In the genomic region with DNA sequence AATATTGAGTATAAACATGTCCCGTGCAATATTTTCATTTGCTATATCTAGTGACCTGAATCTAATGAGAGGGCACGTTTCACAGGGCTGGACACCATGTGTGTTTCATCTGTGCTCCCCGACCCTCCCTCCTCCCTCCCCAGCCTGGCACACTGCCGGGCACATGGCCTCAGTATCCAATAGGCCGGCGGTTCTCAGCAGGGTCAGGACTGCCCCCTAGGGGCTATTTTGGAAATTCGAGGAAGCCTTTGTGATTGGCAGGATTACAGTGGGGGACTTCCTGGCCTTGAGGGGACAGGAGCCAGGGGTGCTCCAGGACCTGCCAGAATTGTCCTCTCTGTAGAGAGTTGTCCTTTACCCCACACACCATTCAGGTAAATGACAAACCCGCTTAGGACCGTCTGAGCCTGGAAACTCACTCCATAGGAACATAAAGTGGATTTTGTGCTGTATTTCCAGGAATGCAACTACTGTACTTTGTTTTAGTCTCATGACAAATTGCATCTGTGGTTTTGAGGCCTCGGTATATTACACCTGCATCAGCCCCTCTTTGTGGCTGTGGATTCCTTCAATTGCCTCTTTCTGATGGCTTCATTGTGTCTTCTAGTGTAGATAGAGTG, we compare ENCODE assay signal across 9 cellular contexts.
DNase-seq lines count a peak whose midpoint lies in the region; ATAC-seq, FAIRE-seq and TF ChIP-seq lines count a peak whose summit lies in the region.
"Had no signal": no experiment of that assay in that cellular context is flagged by ENCODE, and none has a peak within 500 bp of the region (broad histone marks: within the 10 kb centered on the region; RNA-seq: fewer than 3 reads in every experiment).

No MANE protein-coding gene starts in this region.

- H3K4me2 ChIP-seq in mesendoderm (ENCODE audit: low read length) = no peak overlapping the region

- H3K79me2 ChIP-seq in mesendoderm (ENCODE audit: control insufficient read depth, insufficient read depth, low read length) = no peaks in the 10 kb centered on the region

- TF ChIP-seq CTCF in GM12875 (IDR thresholded peaks at IDR 0.05; ENCODE audit: borderline replicate concordance, insufficient read depth, low read depth, low read length) (peak; percentile 67), bronchial epithelial cell (IDR thresholded peaks at IDR 0.05; ENCODE audit: insufficient read depth, low read length, severe bottlenecking) (peak; percentile 53)

- no peak overlapping the region for H2BK15ac ChIP-seq in mesendoderm (replicated peaks; ENCODE audit: low read depth)

- no peak for ATAC-seq in GM21737 (IDR thresholded peaks at IDR 0.05; ENCODE audit: unreplicated experiment)

- FAIRE-seq in bronchial epithelial cell (lab: Jason Lieb, UNC) = peak; percentile 72

- H2BK120ac ChIP-seq in mesendoderm (ENCODE audit: low read depth, low read length) = no peak overlapping the region

- no peak overlapping the region for H4K8ac ChIP-seq in mesendoderm (ENCODE audit: low read depth, low read length)

- in situ Hi-C loops in ACHN (cut with HindIII; ENCODE audit: low pct_ligation_motif_present, low pct_unique_long_range_greater_than_20kb, low sequenced_read_pairs) = no loop called here

- H2BK5ac ChIP-seq in mesendoderm (ENCODE audit: low read length) = no peak overlapping the region

- H3K27me3 ChIP-seq in bronchial epithelial cell (ENCODE audit: control insufficient read depth, insufficient read depth, low read length) (no peaks in the 10 kb centered on the region), mesendoderm (ENCODE audit: insufficient read depth, low read length, poor library complexity) (no peaks in the 10 kb centered on the region)

- H2AK5ac ChIP-seq in mesendoderm (ENCODE audit: low read length) = no peak overlapping the region

- H3K56ac ChIP-seq in mesendoderm (ENCODE audit: low read length) = no peak overlapping the region

- no peak overlapping the region for H3K9ac ChIP-seq in mesendoderm (ENCODE audit: low read length)

- H3K4me3 ChIP-seq in GM12875 (ENCODE audit: low read depth, low read length) = no peak overlapping the region
- no peak overlapping the region for H3K4me3 ChIP-seq in bronchial epithelial cell (ENCODE audit: low read depth, low read length)
- no peak overlapping the region for H3K4me3 ChIP-seq in mesendoderm (ENCODE audit: low read length)
- H3K4me3 ChIP-seq: HAP-1 had no signal

- DNase-seq in ACHN (peak; percentile 59), NCI-H524 (lab: John Stamatoyannopoulos, UW) (peak; percentile 30 to 59), bronchial epithelial cell (ENCODE audit: low read depth) (peak; percentile 15), mesendoderm (peak; percentile 42), OCI-M2 (lab: John Stamatoyannopoulos, UW; ENCODE audit: unreplicated experiment) (no peak), NCI-H510A (lab: John Stamatoyannopoulos, UW) (no peak)

- H3K4ac ChIP-seq in mesendoderm (ENCODE audit: low read depth, low read length) = no peak overlapping the region

- no peaks in the 10 kb centered on the region for H3K4me1 ChIP-seq in mesendoderm (ENCODE audit: control insufficient read depth, low read depth, low read length)
- H3K4me1 ChIP-seq: HAP-1 had no signal

- H3K36me3 ChIP-seq in bronchial epithelial cell (ENCODE audit: control insufficient read depth, insufficient read depth, low read length) = no peaks in the 10 kb centered on the region
- no peaks in the 10 kb centered on the region for H3K36me3 ChIP-seq in mesendoderm (ENCODE audit: control insufficient read depth, insufficient read depth, low read length)
- H3K36me3 ChIP-seq: HAP-1 had no signal

- no peaks in the 10 kb centered on the region for H3K79me1 ChIP-seq in mesendoderm (ENCODE audit: low read length)

- no CpG with 5 or more reads among the region's 10 CpGs for whole genome bisulfite sequencing in mesendoderm (ENCODE audit: extremely low coverage, insufficient coverage, low lambda C conversion rate)

- no peak overlapping the region for H3K23ac ChIP-seq in mesendoderm (ENCODE audit: low read length)

- H4K5ac ChIP-seq in mesendoderm (ENCODE audit: low read length) = no peak overlapping the region

- no peak overlapping the region for H3K18ac ChIP-seq in mesendoderm (ENCODE audit: low read length)

- H3K27ac ChIP-seq in mesendoderm (ENCODE audit: low read depth, low read length) = no peak overlapping the region

Comparison
In these comparisons a context has a peak if more than half of its experiments do, and no peak if none do; other contexts are left out.
1. DNase-seq: peak in ACHN (single experiment), NCI-H524 (2 of 2), bronchial epithelial cell (single experiment) and mesendoderm (single experiment); none in OCI-M2 (single experiment) and NCI-H510A (single experiment).